Comparison of ENCODE assay signal across 1 cellular context in genomic region chr19:45092747-45093678, GRCh38.
TF ChIP-seq lines count a peak whose summit lies in the region.

PPP1R37 (plus strand) TSS chr19:45093179; CDS start chr19:45093326, 147 bp downstream.

TF ChIP-seq in HepG2, 621 proteins besides CTCF, POLR2A, EP300 and RAD21 (continued from another document and continues in another):
- TF ChIP-seq TERF1 (CRISPR knock-in tag; IDR thresholded peaks at IDR 0.05): no peak
- no peak for TF ChIP-seq ZNF142 (CRISPR knock-in tag; IDR thresholded peaks at IDR 0.05)
- TF ChIP-seq PRMT3 (CRISPR knock-in tag; IDR thresholded peaks at IDR 0.05; ENCODE audit: borderline replicate concordance, low read depth): no peak
- TF ChIP-seq HOXA7 (CRISPR knock-in tag; IDR thresholded peaks at IDR 0.05): no peak; the same call in 1 of the 2 replicates
- TF ChIP-seq PAWR (CRISPR knock-in tag; IDR thresholded peaks at IDR 0.05; ENCODE audit: borderline replicate concordance): no peak
- TF ChIP-seq NCOR1 (IDR thresholded peaks at IDR 0.05; ENCODE audit: borderline replicate concordance, low read length): no peak; the same call in 1 of the 2 replicates
- peak; percentile 93 for TF ChIP-seq E2F1 (CRISPR knock-in tag; IDR thresholded peaks at IDR 0.05)
- TF ChIP-seq SRSF9 (IDR thresholded peaks at IDR 0.05; ENCODE audit: borderline replicate concordance, insufficient read depth, low read depth, low read length, poor library complexity, severe bottlenecking): no peak
- TF ChIP-seq ZBTB33 (CRISPR knock-in tag; IDR thresholded peaks at IDR 0.05): 0 out of 2 replicates have a peak, but pooled peaks have one; percentile 30
- TF ChIP-seq ZNF615 (CRISPR knock-in tag; IDR thresholded peaks at IDR 0.05; ENCODE audit: borderline replicate concordance): no peak
- TF ChIP-seq FOXK1 (CRISPR knock-in tag; IDR thresholded peaks at IDR 0.05; ENCODE audit: borderline replicate concordance, low read depth): peak; percentile 48; the same call in 1 of the 2 replicates
- 0 out of 2 replicates have a peak, but pooled peaks have one; percentile 3 for TF ChIP-seq FOXO4 (CRISPR knock-in tag; conservative IDR thresholded peaks at IDR 0.05)
- no peak; the same call in 1 of the 2 replicates for TF ChIP-seq MEF2D (CRISPR knock-in tag; IDR thresholded peaks at IDR 0.05)
- TF ChIP-seq ATAD3A (CRISPR knock-in tag; IDR thresholded peaks at IDR 0.05): no peak
- 0 out of 2 replicates have a peak, but pooled peaks have one; percentile 56 for TF ChIP-seq ZNF670 (CRISPR knock-in tag; IDR thresholded peaks at IDR 0.05; ENCODE audit: borderline replicate concordance)
- TF ChIP-seq PAX8 (CRISPR knock-in tag; IDR thresholded peaks at IDR 0.05; ENCODE audit: borderline replicate concordance): no peak
- TF ChIP-seq GATA4 (IDR thresholded peaks at IDR 0.05; ENCODE audit: borderline replicate concordance, low read depth): no peak
- TF ChIP-seq REXO4 (CRISPR knock-in tag; IDR thresholded peaks at IDR 0.05; ENCODE audit: borderline replicate concordance): no peak
- peak; percentile 85 for TF ChIP-seq U2AF1 (optimal IDR thresholded peaks at IDR 0.05; ENCODE audit: low read depth, low read length)
- TF ChIP-seq ZNF761 (CRISPR knock-in tag; conservative IDR thresholded peaks at IDR 0.05): no peak
- TF ChIP-seq BORCS8-MEF2B (CRISPR knock-in tag; IDR thresholded peaks at IDR 0.05): peak; percentile 62
- TF ChIP-seq ZMAT5 (CRISPR knock-in tag; IDR thresholded peaks at IDR 0.05; ENCODE audit: borderline replicate concordance, low read depth): no peak
- peak; percentile 91 for TF ChIP-seq DMAP1 (CRISPR knock-in tag; IDR thresholded peaks at IDR 0.05)
- TF ChIP-seq ZFP36L2 (CRISPR knock-in tag; IDR thresholded peaks at IDR 0.05): no peak
- TF ChIP-seq SCMH1 (CRISPR knock-in tag; IDR thresholded peaks at IDR 0.05; ENCODE audit: borderline replicate concordance): no peak
- no peak for TF ChIP-seq ZNF883 (CRISPR knock-in tag; IDR thresholded peaks at IDR 0.05; ENCODE audit: not compliant biosample characterization)
- TF ChIP-seq ZNF160 (CRISPR knock-in tag; IDR thresholded peaks at IDR 0.05): no peak
- TF ChIP-seq FLYWCH1 (CRISPR knock-in tag; IDR thresholded peaks at IDR 0.05): no peak; the same call in 1 of the 2 replicates
- TF ChIP-seq MYPOP (CRISPR knock-in tag; IDR thresholded peaks at IDR 0.05): peak; percentile 77; the same call in 1 of the 2 replicates
- TF ChIP-seq ZNF792 (CRISPR knock-in tag; IDR thresholded peaks at IDR 0.05): 0 out of 2 replicates have a peak, but pooled peaks have one; percentile 32
- no peak for TF ChIP-seq CENPX (CRISPR knock-in tag; IDR thresholded peaks at IDR 0.05)
- peak; percentile 93 for TF ChIP-seq SKI (IDR thresholded peaks at IDR 0.05; ENCODE audit: partially characterized antibody)
- TF ChIP-seq KLF11 (CRISPR knock-in tag; IDR thresholded peaks at IDR 0.05): no peak
- no peak for TF ChIP-seq EZH2 (conservative IDR thresholded peaks at IDR 0.05; ENCODE audit: low read depth, low read length)
- TF ChIP-seq IRF2 (CRISPR knock-in tag; IDR thresholded peaks at IDR 0.05): peak; percentile 75
- TF ChIP-seq ZNF124 (CRISPR knock-in tag; IDR thresholded peaks at IDR 0.05): peak; percentile 73; the same call in 1 of the 2 replicates
- TF ChIP-seq STAT5B (CRISPR knock-in tag; IDR thresholded peaks at IDR 0.05): no peak
- no peak for TF ChIP-seq ZNF616 (CRISPR knock-in tag; IDR thresholded peaks at IDR 0.05; ENCODE audit: low read depth)
- no peak for TF ChIP-seq AKNA (CRISPR knock-in tag; IDR thresholded peaks at IDR 0.05; ENCODE audit: borderline replicate concordance)
- no peak for TF ChIP-seq TEAD2 (CRISPR knock-in tag; IDR thresholded peaks at IDR 0.05)
